Comparison of ENCODE assay signal across 1 cellular context in genomic region chr1:15848929-15849774, GRCh38.
TF ChIP-seq lines count a peak whose summit lies in the region.

No MANE protein-coding gene starts in this region.

TF ChIP-seq in K562, 482 proteins besides CTCF, POLR2A, EP300 and RAD21 (continued from another document):
- 0 out of 2 replicates have a peak, but pooled peaks have one; percentile 50 for TF ChIP-seq CTBP1 (IDR thresholded peaks at IDR 0.05; ENCODE audit: borderline replicate concordance)
TF ChIP-seq in K562: peak in this region for 86.
